ENCODE assay signal across 19 cellular contexts in the genomic region with DNA sequence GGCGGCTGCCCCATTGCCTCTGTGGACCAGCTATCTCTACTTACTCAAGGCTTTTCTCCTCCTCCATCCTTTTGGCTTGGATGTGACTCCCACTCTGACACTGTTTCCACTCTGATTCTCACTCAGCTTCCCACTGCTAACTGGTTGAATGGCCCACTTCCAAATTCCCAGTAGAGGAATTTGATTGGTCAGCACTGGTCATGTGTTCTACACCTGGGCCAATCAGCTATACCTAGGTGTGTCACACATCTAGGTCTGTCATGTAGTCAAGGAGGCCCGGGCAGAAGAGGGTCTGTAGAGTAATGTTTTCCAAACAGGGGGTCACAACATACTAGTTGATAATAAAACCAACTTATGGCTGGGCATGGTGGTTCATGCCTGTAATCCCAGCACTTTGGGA. TPM values are rescaled to one million over a fixed set of nuclear protein-coding genes. Genes with fewer than 3 reads are reported as not detected.
"Had no signal": no experiment of that assay in that cellular context is flagged by ENCODE, and none has a peak within 500 bp of the region (broad histone marks: within the 10 kb centered on the region; RNA-seq: fewer than 3 reads in every experiment).

No MANE protein-coding gene starts in this region.

- H3K4me1 ChIP-seq: uterus had no signal

- H3K27me3 ChIP-seq: brain microvascular endothelial cell, tibial nerve, uterus had no signal

- H3K9me3 ChIP-seq: prostate gland, tibial nerve, uterus had no signal

- H3K27me3 Mint-ChIP-seq: activated naive CD8-positive, alpha-beta T cell treated with anti-CD3 and anti-CD28 coated beads, Interleukin-2, amount 10 ng/mL, durations not matched to agents 7 days and 5 days had no signal

- H3K9me3 Mint-ChIP-seq: activated naive CD8-positive, alpha-beta T cell treated with anti-CD3 and anti-CD28 coated beads, Interleukin-2, amount 10 ng/mL, durations not matched to agents 7 days and 5 days; nephron had no signal

- H3K4me1 Mint-ChIP-seq: nephron had no signal

- DNase-seq: activated CD4-positive, alpha-beta T cell treated with anti-CD3 and anti-CD28 coated beads for 48 hours; activated CD8-positive, alpha-beta memory T cell treated with anti-CD3 and anti-CD28 coated beads, Interleukin-2, amount 50 U/mL, for 48 hours; activated naive CD8-positive, alpha-beta T cell treated with anti-CD3 and anti-CD28 coated beads, Interleukin-2, amount 10 ng/mL, durations not matched to agents 7 days and 5 days; anterior cingulate cortex; brain microvascular endothelial cell; cortex of kidney; effector CD8-positive, alpha-beta T cell; foreskin melanocyte; mesendoderm; occipital lobe; small intestine; stimulated activated CD4-positive, alpha-beta T cell treated with anti-CD3 and anti-CD28 coated beads, Interleukin-4, amount 100 ng/mL, for 4 hours; stimulated activated CD8-positive, alpha-beta memory T cell treated with anti-CD3 and anti-CD28 coated beads, Interleukin-4, amount 100 ng/mL, for 48 hours; stimulated activated naive CD4-positive, alpha-beta T cell treated with Interleukin-2 at 50 U/mL for 16 hours; uterus had no signal

- H3K27ac Mint-ChIP-seq: nephron had no signal

- H3K4me3 Mint-ChIP-seq: activated naive CD8-positive, alpha-beta T cell treated with anti-CD3 and anti-CD28 coated beads, Interleukin-2, amount 10 ng/mL, durations not matched to agents 7 days and 5 days; nephron had no signal

- H3K27ac ChIP-seq: brain microvascular endothelial cell, prostate gland, tibial nerve, uterus had no signal

- H3K4me3 ChIP-seq: prostate gland, tibial nerve, uterus had no signal

- H3K36me3 ChIP-seq: brain microvascular endothelial cell, prostate gland, uterus had no signal

RNA-seq across cellular contexts. Expression of gene TPBGL, which starts 53.3 kb away (rescaled TPM):
- total RNA-seq: fibroblast of lung had no signal
- polyA plus RNA-seq: fibroblast of lung had no signal
